In the genomic region with DNA sequence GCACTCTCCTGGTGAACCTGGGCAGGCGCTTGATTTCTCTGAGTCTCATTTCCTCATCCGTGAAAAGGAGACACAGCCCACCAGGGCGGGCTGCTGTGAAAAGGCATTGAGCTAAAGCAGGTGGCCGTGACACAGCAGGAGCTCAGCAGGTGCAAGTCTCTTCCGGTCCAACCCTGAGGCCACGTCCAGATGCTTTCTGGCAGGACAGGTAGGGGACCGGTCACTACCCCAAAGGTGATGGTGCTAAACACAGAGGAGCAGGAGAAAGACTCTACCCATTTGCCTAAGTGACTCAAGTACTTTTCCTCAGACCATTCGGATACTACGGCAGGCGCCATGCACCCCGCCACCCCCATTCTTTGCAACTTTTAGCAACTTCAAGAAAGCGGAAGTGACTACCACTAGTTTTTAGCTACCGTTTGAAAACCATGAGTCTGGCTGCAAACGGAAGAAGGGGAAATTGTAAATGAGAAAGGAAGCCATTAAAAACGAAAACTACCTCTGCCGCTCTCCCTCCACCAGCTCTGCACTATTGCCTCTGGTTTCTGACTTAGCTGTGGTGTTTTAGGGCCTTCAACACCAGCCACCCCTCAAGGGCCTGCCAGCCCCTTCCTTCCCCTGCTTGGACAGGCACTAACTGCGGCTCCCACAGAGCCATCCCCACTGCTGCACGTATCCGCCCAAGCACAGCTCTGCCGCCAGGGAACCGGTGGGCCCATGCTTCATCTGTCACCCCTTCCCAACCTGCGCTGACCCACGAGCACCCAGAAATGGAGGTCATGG, we compare ENCODE assay signal across 2 cellular contexts.
TF ChIP-seq lines count a peak whose summit lies in the region.

No MANE protein-coding gene starts in this region.

TF ChIP-seq in liver, 16 proteins besides CTCF, POLR2A, EP300 and RAD21:
- no peak for TF ChIP-seq YY1 (IDR thresholded peaks at IDR 0.05)

TF ChIP-seq in HepG2, 621 proteins besides CTCF, POLR2A, EP300 and RAD21:
- TF ChIP-seq THAP11 (CRISPR knock-in tag; IDR thresholded peaks at IDR 0.05) (no peak), HNF4G (IDR thresholded peaks at IDR 0.05; ENCODE audit: borderline replicate concordance, low read depth, low read length) (no peak), HNF4G (CRISPR knock-in tag; IDR thresholded peaks at IDR 0.05; ENCODE audit: borderline replicate concordance, low read depth) (no peak), ZNF746 (CRISPR knock-in tag; IDR thresholded peaks at IDR 0.05) (no peak), HIVEP1 (CRISPR knock-in tag; IDR thresholded peaks at IDR 0.05) (no peak)
